8 cellular contexts compared by ENCODE assay signal in genomic region chr1:156114919-156115513, GRCh38. TPM values are rescaled to one million over a fixed set of nuclear protein-coding genes. Genes with fewer than 3 reads are reported as not detected.
DNase-seq lines count a peak whose midpoint lies in the region; ATAC-seq and TF ChIP-seq lines count a peak whose summit lies in the region.

No MANE protein-coding gene starts in this region.

- H3K27me3 ChIP-seq in gastroesophageal sphincter: no peaks in the 10 kb centered on the region
- no peaks in the 10 kb centered on the region for H3K27me3 ChIP-seq in parathyroid adenoma (ENCODE audit: control insufficient read depth, insufficient read depth, low read length)

- DNase-seq in NCI-H1105 treated with DMSO at 0.1 percent for 48 hours (lab: John Stamatoyannopoulos, UW): peak; percentile 34
- no peak for DNase-seq in NCI-H1105 (lab: John Stamatoyannopoulos, UW)
- DNase-seq in activated CD8-positive, alpha-beta memory T cell treated with anti-CD3 and anti-CD28 coated beads, Interleukin-2, amount 50 U/mL, for 4 hours: peak; percentile 34
- no peak for DNase-seq in D341Med (ENCODE audit: low spot score)

- peak; percentile 16 for ATAC-seq in HG03439 (IDR thresholded peaks at IDR 0.05; ENCODE audit: unreplicated experiment)
- ATAC-seq in gastroesophageal sphincter: no peak
- no peak for ATAC-seq in HG03432 (IDR thresholded peaks at IDR 0.05; ENCODE audit: unreplicated experiment)

- peaks cover 24% of the 10 kb centered on the region for H3K79me2 ChIP-seq in parathyroid adenoma

- H3K27ac ChIP-seq in gastroesophageal sphincter: peak overlapping the region; percentile 94 to 100 (median 100)
- H3K27ac ChIP-seq in parathyroid adenoma: peak overlapping the region; percentile 89

- no peaks in the 10 kb centered on the region for H3K9me3 ChIP-seq in gastroesophageal sphincter
- H3K9me3 ChIP-seq in parathyroid adenoma (ENCODE audit: control insufficient read depth, low read length): no peaks in the 10 kb centered on the region

- H2AFZ ChIP-seq in parathyroid adenoma: peak overlapping the region; percentile 64

- H3K9ac ChIP-seq in parathyroid adenoma: peak overlapping the region; percentile 92

- TF ChIP-seq CTCF in gastroesophageal sphincter (IDR thresholded peaks at IDR 0.05) (no peak), parathyroid adenoma (IDR thresholded peaks at IDR 0.05) (no peak)

- no peak for TF ChIP-seq EP300 in gastroesophageal sphincter (IDR thresholded peaks at IDR 0.05)

- H3K36me3 ChIP-seq in gastroesophageal sphincter (no peaks in the 10 kb centered on the region), parathyroid adenoma (ENCODE audit: control insufficient read depth, insufficient read depth, low read length) (no peaks in the 10 kb centered on the region)

- H3K4me2 ChIP-seq in parathyroid adenoma (ENCODE audit: low read length): peak overlapping the region; percentile 78

- peaks cover 0 to 70% (median 35%) of the 10 kb centered on the region in 3 donors for H3K4me1 ChIP-seq in gastroesophageal sphincter
- peaks cover 8% of the 10 kb centered on the region for H3K4me1 ChIP-seq in parathyroid adenoma

- H3K4me3 ChIP-seq in gastroesophageal sphincter (peak overlapping the region; percentile 90 to 93), parathyroid adenoma (ENCODE audit: low read depth, low read length) (peak overlapping the region; percentile 100)

- WGBS in gastroesophageal sphincter (ENCODE audit: low coverage in 1 of 2), 2 donors: 0 to 8% methylated on average over 2 to 11 of the region's 49 CpGs

- no peak for TF ChIP-seq POLR2A in gastroesophageal sphincter (IDR thresholded peaks at IDR 0.05)

RNA-seq across cellular contexts. Expression of gene LMNA, which starts 0.5 kb away (rescaled TPM):
- 100 to 1,000 TPM; 327 to 617 (median 519) TPM for total RNA-seq in gastroesophageal sphincter

RNA-seq across cellular contexts. Expression of gene MEX3A, which starts 32.8 kb away (rescaled TPM):
- total RNA-seq in gastroesophageal sphincter: under 1 TPM; under 0.01 to 0.78 (median 0.52) TPM

RNA-seq across cellular contexts. Expression of gene SEMA4A, which starts 38.4 kb away (rescaled TPM):
- 1 to 10 TPM; 1.7 to 7.5 (median 3.4) TPM for total RNA-seq in gastroesophageal sphincter

RNA-seq across cellular contexts. Expression of gene RAB25, which starts 54.1 kb away (rescaled TPM):
- total RNA-seq in gastroesophageal sphincter: 10 to 100 TPM in 1 of 4 donors, not detected in 3; 22.1 TPM

Comparison
In these comparisons a context has a peak if more than half of its experiments do, and no peak if none do; other contexts are left out.
1. DNase-seq: peak in NCI-H1105 treated with DMSO at 0.1 percent for 48 hours (single experiment) and activated CD8-positive, alpha-beta memory T cell treated with anti-CD3 and anti-CD28 coated beads, Interleukin-2, amount 50 U/mL, for 4 hours (single experiment); none in NCI-H1105 (single experiment) and D341Med (single experiment).